ENCODE assay signal across 8 cellular contexts in the genomic region with DNA sequence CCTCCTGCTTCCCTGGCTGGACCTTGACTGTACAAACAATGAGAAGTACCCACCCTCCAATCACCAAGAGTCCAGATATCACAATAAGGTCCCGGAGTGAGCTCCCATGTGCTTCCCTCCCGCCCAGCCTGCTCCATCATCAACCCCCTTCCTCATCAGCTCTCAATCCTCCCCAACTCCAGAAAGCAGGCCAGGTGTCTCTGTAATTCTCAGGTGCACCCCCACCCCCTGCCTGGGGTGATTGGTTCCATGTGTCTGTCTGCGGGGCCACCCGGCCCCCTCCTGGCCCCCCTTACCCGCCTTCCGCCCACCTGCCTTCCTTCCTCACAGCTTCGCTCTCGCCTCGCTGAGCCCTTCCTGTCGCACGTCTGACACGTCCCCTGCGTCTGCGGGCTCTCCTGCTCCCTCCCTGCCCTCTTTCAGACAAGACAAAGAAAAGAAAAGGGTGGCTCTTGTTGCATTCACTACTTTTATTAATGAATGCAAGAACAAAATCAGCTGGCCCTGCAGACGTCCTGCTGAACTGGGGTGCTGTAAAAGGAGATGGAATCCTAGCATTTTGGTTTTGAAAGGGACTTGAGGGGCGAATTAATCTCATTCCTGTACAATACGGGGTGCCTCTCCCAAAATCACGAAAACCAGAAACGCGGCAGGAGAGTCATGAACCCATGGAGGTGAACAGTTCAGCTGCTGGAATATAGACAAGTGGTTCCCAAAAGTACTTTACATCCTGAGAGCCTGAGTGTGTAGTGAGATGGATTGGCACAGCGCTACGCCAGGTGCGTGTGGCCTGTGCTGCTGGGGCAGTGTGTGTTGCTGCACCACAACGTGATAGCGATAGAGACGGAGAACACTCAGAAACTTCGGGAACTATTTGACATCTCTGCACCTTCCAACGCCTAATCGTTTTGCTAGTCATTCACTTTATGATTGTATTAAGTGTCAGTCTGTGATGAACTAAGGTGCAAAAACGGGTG. TPM values are rescaled to one million over a fixed set of nuclear protein-coding genes. Genes with fewer than 3 reads are reported as not detected.
DNase-seq lines count a peak whose midpoint lies in the region; ATAC-seq and TF ChIP-seq lines count a peak whose summit lies in the region.

No MANE protein-coding gene starts in this region.

- POLR2A ChIA-PET in activated CD8-positive, alpha-beta T cell treated with anti-CD3 and anti-CD28 coated beads for 36 hours (lab: Charles Lee) = interaction anchor here (0.7 to 1.8 kb wide), 5 partner anchors 10 to 17 kb away, joined by 4 to 6 read pairs (median 5); no protein-coding TSS in a partner anchor
- POLR2A ChIA-PET in naive thymus-derived CD8-positive, alpha-beta T cell (lab: Charles Lee) = interaction anchor here (1.2 kb wide), 1 partner anchor 108 kb away, joined by 7 read pairs; a partner anchor contains a TSS

- H3K36me3 ChIP-seq in CD4-positive, CD25-positive, alpha-beta regulatory T cell (ENCODE audit: control insufficient read depth, insufficient read depth, low read length) = no peaks in the 10 kb centered on the region

- DNase-seq in CD4-positive, CD25-positive, alpha-beta regulatory T cell = peak in 1 of 3 donors; percentile 48
- peak; percentile 95 for DNase-seq in activated CD8-positive, alpha-beta T cell treated with anti-CD3 and anti-CD28 coated beads for 36 hours
- peak; percentile 3 to 73 (median 47) for DNase-seq in naive thymus-derived CD8-positive, alpha-beta T cell
- DNase-seq in cerebellar nuclear complex (lab: John Stamatoyannopoulos, UW) (no peak), GDM1 (lab: John Stamatoyannopoulos, UW) (no peak)
- DNase-seq in activated CD4-positive, CD25-positive, alpha-beta regulatory T cell (lab: John Stamatoyannopoulos, UW) = no peak

- H3K27me3 Mint-ChIP-seq in CD4-positive, CD25-positive, alpha-beta regulatory T cell = peaks cover 4% of the 10 kb centered on the region
- peaks cover 1% of the 10 kb centered on the region for H3K27me3 Mint-ChIP-seq in activated CD8-positive, alpha-beta T cell treated with anti-CD3 and anti-CD28 coated beads for 36 hours
- H3K27me3 Mint-ChIP-seq in naive thymus-derived CD8-positive, alpha-beta T cell = peaks cover 0 to 17% (median 0%) of the 10 kb centered on the region in 5 donors

- H3K4me1 Mint-ChIP-seq in CD4-positive, CD25-positive, alpha-beta regulatory T cell = peaks cover 0 to 9% (median 3%) of the 10 kb centered on the region in 4 donors
- peaks cover 27% of the 10 kb centered on the region for H3K4me1 Mint-ChIP-seq in activated CD8-positive, alpha-beta T cell treated with anti-CD3 and anti-CD28 coated beads for 36 hours (ENCODE audit: low read depth)
- peaks cover 10 to 12% (median 11%) of the 10 kb centered on the region in 4 donors for H3K4me1 Mint-ChIP-seq in naive thymus-derived CD8-positive, alpha-beta T cell

- TF ChIP-seq CTCF in activated CD8-positive, alpha-beta T cell treated with anti-CD3 and anti-CD28 coated beads for 36 hours (IDR thresholded peaks at IDR 0.05) = no peak

- H3K27ac ChIP-seq in CD4-positive, CD25-positive, alpha-beta regulatory T cell (ENCODE audit: insufficient read depth, low read length, poor library complexity, severe bottlenecking) = no peak overlapping the region

- no peaks in the 10 kb centered on the region for H3K9me3 ChIP-seq in CD4-positive, CD25-positive, alpha-beta regulatory T cell (ENCODE audit: control insufficient read depth in 2 of 2, low read length in 2 of 2)

- H3K27me3 ChIP-seq in CD4-positive, CD25-positive, alpha-beta regulatory T cell (ENCODE audit: control insufficient read depth, insufficient read depth, low read length) = peaks cover 3% of the 10 kb centered on the region

- H3K4me1 ChIP-seq in CD4-positive, CD25-positive, alpha-beta regulatory T cell (ENCODE audit: control insufficient read depth, insufficient read depth, low read length, poor library complexity, severe bottlenecking) = peaks cover 6% of the 10 kb centered on the region

- intact Hi-C loops in activated CD8-positive, alpha-beta T cell treated with anti-CD3 and anti-CD28 coated beads for 36 hours (cut with micrococcal nuclease) = no loop called here

- peaks cover 0 to 2% (median 0%) of the 10 kb centered on the region in 7 donors for H3K9me3 Mint-ChIP-seq in CD4-positive, CD25-positive, alpha-beta regulatory T cell
- no peaks in the 10 kb centered on the region for H3K9me3 Mint-ChIP-seq in activated CD8-positive, alpha-beta T cell treated with anti-CD3 and anti-CD28 coated beads for 36 hours
- H3K9me3 Mint-ChIP-seq in naive thymus-derived CD8-positive, alpha-beta T cell = no peaks in the 10 kb centered on the region

- H3K27ac Mint-ChIP-seq in CD4-positive, CD25-positive, alpha-beta regulatory T cell = no peak overlapping the region
- peak overlapping the region; percentile 93 for H3K27ac Mint-ChIP-seq in activated CD8-positive, alpha-beta T cell treated with anti-CD3 and anti-CD28 coated beads for 36 hours
- H3K27ac Mint-ChIP-seq in naive thymus-derived CD8-positive, alpha-beta T cell = peak overlapping the region; percentile 11 to 90 (median 76)

- no peaks in the 10 kb centered on the region for H3K36me3 Mint-ChIP-seq in CD4-positive, CD25-positive, alpha-beta regulatory T cell
- H3K36me3 Mint-ChIP-seq in activated CD8-positive, alpha-beta T cell treated with anti-CD3 and anti-CD28 coated beads for 36 hours (ENCODE audit: low read depth) = peaks cover 4% of the 10 kb centered on the region
- H3K36me3 Mint-ChIP-seq in naive thymus-derived CD8-positive, alpha-beta T cell = no peaks in the 10 kb centered on the region

- peak; percentile 37 to 52 for ATAC-seq in CD4-positive, CD25-positive, alpha-beta regulatory T cell (ENCODE audit: low read depth in 2 of 2)
- ATAC-seq in GM19468 (IDR thresholded peaks at IDR 0.05; ENCODE audit: extremely low read depth, unreplicated experiment) (peak; percentile 26), HG03571 (IDR thresholded peaks at IDR 0.05; ENCODE audit: unreplicated experiment) (peak; percentile 79)
- peak; percentile 97 for ATAC-seq in activated CD8-positive, alpha-beta T cell treated with anti-CD3 and anti-CD28 coated beads for 36 hours
- ATAC-seq in naive thymus-derived CD8-positive, alpha-beta T cell = peak; percentile 97

- CTCF ChIA-PET in activated CD8-positive, alpha-beta T cell treated with anti-CD3 and anti-CD28 coated beads for 36 hours (lab: Charles Lee) = interaction anchor here (0.7 to 0.8 kb wide), 2 partner anchors 59 to 60 kb away, joined by 3 read pairs; no protein-coding TSS in a partner anchor

- H3K4me3 ChIP-seq in CD4-positive, CD25-positive, alpha-beta regulatory T cell (ENCODE audit: low read depth, low read length) = no peak overlapping the region

- H3K4me3 Mint-ChIP-seq in CD4-positive, CD25-positive, alpha-beta regulatory T cell = peak overlapping the region in 2 of 4 donors; percentile 50 to 70
- peak overlapping the region; percentile 78 for H3K4me3 Mint-ChIP-seq in activated CD8-positive, alpha-beta T cell treated with anti-CD3 and anti-CD28 coated beads for 36 hours
- peak overlapping the region; percentile 62 to 84 (median 76) for H3K4me3 Mint-ChIP-seq in naive thymus-derived CD8-positive, alpha-beta T cell

RNA-seq across cellular contexts. Expression of a gene that starts 26.4 kb away (rescaled TPM):
- total RNA-seq in CD4-positive, CD25-positive, alpha-beta regulatory T cell = not detected
- not detected for polyA plus RNA-seq in CD4-positive, CD25-positive, alpha-beta regulatory T cell
- total RNA-seq in activated CD8-positive, alpha-beta T cell treated with anti-CD3 and anti-CD28 coated beads for 36 hours = 100 to 1,000 TPM; 123 to 124 TPM
- not detected for total RNA-seq in naive thymus-derived CD8-positive, alpha-beta T cell
- polyA plus RNA-seq in naive thymus-derived CD8-positive, alpha-beta T cell = under 1 TPM in 2 of 3 donors, not detected in 1; 0.15 to 0.48 TPM

Comparison
In these comparisons a context has a peak if more than half of its experiments do, and no peak if none do; other contexts are left out.
1. ATAC-seq: peak in every context shown above with its lines; median percentile 97 in activated CD8-positive, alpha-beta T cell treated with anti-CD3 and anti-CD28 coated beads for 36 hours; 97 in naive thymus-derived CD8-positive, alpha-beta T cell; 79 in HG03571; 44 in CD4-positive, CD25-positive, alpha-beta regulatory T cell; 26 in GM19468.
2. DNase-seq: peak in activated CD8-positive, alpha-beta T cell treated with anti-CD3 and anti-CD28 coated beads for 36 hours (single experiment) and naive thymus-derived CD8-positive, alpha-beta T cell (10 of 10); none in cerebellar nuclear complex (0 of 2), activated CD4-positive, CD25-positive, alpha-beta regulatory T cell (0 of 4) and GDM1 (single experiment).
3. H3K27ac Mint-ChIP-seq: peak in activated CD8-positive, alpha-beta T cell treated with anti-CD3 and anti-CD28 coated beads for 36 hours (single experiment) and naive thymus-derived CD8-positive, alpha-beta T cell (10 of 10); none in CD4-positive, CD25-positive, alpha-beta regulatory T cell (0 of 3).
4. RNA of a gene that starts 26.4 kb away (total RNA-seq): 123 to 124 TPM in activated CD8-positive, alpha-beta T cell treated with anti-CD3 and anti-CD28 coated beads for 36 hours; not detected in naive thymus-derived CD8-positive, alpha-beta T cell and not detected in CD4-positive, CD25-positive, alpha-beta regulatory T cell (single experiment); every median in the first group is over 10 times any median in the second.